18 cellular contexts compared by ENCODE assay signal in genomic region chr15:61634837-61635236, GRCh38.
"Had no signal": no experiment of that assay in that cellular context is flagged by ENCODE, and none has a peak within 500 bp of the region (broad histone marks: within the 10 kb centered on the region; RNA-seq: fewer than 3 reads in every experiment).

No MANE protein-coding gene starts in this region.

- DNase-seq: activated CD4-positive, alpha-beta memory T cell treated with anti-CD3 and anti-CD28 coated beads, Interleukin-2, amount 10 ng/mL, durations not matched to agents 7 days and 5 days; activated CD4-positive, alpha-beta T cell treated with anti-CD3 and anti-CD28 coated beads for 36 hours; activated CD4-positive, alpha-beta T cell treated with anti-CD3 and anti-CD28 coated beads, Interleukin-2, amount 50 U/mL, for 1 hour; activated gamma-delta T cell; activated naive CD4-positive, alpha-beta T cell treated with anti-CD3 and anti-CD28 coated beads for 36 hours; activated T-cell treated with anti-CD3 and anti-CD28 coated beads for 4 hours; activated T-cell treated with anti-CD3 and anti-CD28 coated beads, Interleukin-2, amount 50 U/mL, for 48 hours; cerebellar nuclear complex; MM.1S; NCI-H1694; NCI-H2029; NCI-H2107; NCI-H2227 treated with DMSO at 0.1 percent for 48 hours; NCI-H446 treated with DMSO at 0.1 percent for 48 hours; NCI-H748 treated with DMSO at 0.1 percent for 48 hours; SIG-M5; T-cell; WERI-Rb-1 had no signal

- H3K27ac ChIP-seq: WERI-Rb-1 had no signal
